8 cellular contexts compared by ENCODE assay signal in the genomic region with DNA sequence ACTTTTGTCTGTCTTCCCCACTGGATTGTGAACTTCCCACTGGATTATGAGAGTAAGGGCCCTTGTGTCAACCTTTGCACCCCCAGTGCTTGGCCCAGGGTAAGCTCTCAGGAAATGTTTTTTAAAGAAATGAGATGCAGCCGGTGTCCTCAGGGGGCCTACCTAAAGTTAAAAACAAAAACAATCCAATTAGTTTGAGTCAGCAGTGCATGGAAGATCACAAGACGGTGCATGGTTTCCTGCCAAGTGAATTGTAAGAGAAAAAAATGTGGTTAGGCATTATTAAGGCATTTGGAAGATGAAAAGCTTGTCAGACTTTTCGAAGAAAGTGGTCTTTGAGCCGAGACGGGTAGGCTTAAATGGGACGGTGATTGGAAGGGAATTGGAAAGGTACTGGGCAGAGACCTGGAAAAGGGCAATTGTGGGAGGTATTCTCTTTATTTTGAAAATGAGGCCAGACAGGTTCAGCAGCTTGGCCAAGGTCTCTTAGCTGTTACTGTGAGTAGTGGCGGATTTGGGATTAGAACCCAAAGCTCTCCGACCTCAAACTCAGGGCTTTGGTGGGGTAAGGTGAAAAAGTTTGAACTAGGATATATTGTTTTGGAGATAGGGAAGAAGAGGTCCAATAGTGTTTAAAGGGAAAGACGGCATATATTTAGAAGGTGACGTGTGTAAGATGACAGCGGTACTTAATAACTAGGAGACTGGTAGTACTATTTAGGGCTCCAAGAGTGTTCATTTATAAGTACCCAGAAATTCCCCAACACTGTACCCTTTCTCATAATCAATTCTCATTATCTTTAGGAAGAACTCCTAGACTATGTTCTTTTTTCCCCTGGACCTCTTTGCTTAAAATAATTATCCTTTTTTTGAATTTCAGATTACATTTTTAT. TPM values are rescaled to one million over a fixed set of nuclear protein-coding genes. Genes with fewer than 3 reads are reported as not detected.
DNase-seq lines count a peak whose midpoint lies in the region; ATAC-seq and TF ChIP-seq lines count a peak whose summit lies in the region.

No MANE protein-coding gene starts in this region.

- DNase-seq in A172 (ENCODE audit: low spot score) (peak; percentile 75), T follicular helper cell (ENCODE audit: low read depth) (peak; percentile 5), dorsolateral prefrontal cortex (peak in 1 of 10 donors; percentile 3), lower lobe of right lung (no peak), testis (peak; percentile 52), COR-L47 (lab: John Stamatoyannopoulos, UW) (no peak)

- intact Hi-C loops in dorsolateral prefrontal cortex (cut with DNase I) (loop anchor here in 1 of 2 donors (10.0 kb wide), 1 partner anchor 490 kb away; no protein-coding TSS in a partner anchor), lower lobe of right lung (cut with DNase I) (no loop called here), testis (cut with DNase I; ENCODE audit: low total_unique reads) (no loop called here)

- TF ChIP-seq POLR2A in testis (IDR thresholded peaks at IDR 0.05): no peak

- H3K36me3 ChIP-seq in lower lobe of right lung (no peaks in the 10 kb centered on the region), testis (ENCODE audit: low read depth, missing control alignments) (no peaks in the 10 kb centered on the region)

- no peaks in the 10 kb centered on the region for H3K27me3 ChIP-seq in dorsolateral prefrontal cortex
- no peaks in the 10 kb centered on the region for H3K27me3 ChIP-seq in lower lobe of right lung (ENCODE audit: low read depth)
- no peaks in the 10 kb centered on the region for H3K27me3 ChIP-seq in testis

- TF ChIP-seq CTCF in dorsolateral prefrontal cortex (IDR thresholded peaks at IDR 0.05 in 54 of 56, conservative IDR thresholded peaks at IDR 0.05 in 2 of 56; ENCODE audit: low read depth in 1 of 56, partially characterized antibody in 56 of 56): no peak
- TF ChIP-seq CTCF in lower lobe of right lung (IDR thresholded peaks at IDR 0.05): no peak
- no peak for TF ChIP-seq CTCF in testis (IDR thresholded peaks at IDR 0.05)

- WGBS in testis, 2 donors: 30 to 40% methylated on average over 11 of the region's 11 CpGs

- ATAC-seq in GM18499 (IDR thresholded peaks at IDR 0.05; ENCODE audit: insufficient read depth, unreplicated experiment) (peak; percentile 27), HG03108 (IDR thresholded peaks at IDR 0.05; ENCODE audit: unreplicated experiment) (peak; percentile 39), lower lobe of right lung (peak in 1 of 2 donors; percentile 40)

- H3K27ac ChIP-seq in dorsolateral prefrontal cortex (peak overlapping the region in 54 of 59 donors; percentile 16 to 98 (median 90)), lower lobe of right lung (peak overlapping the region; percentile 90), testis (peak overlapping the region; percentile 92 to 97)

- peak overlapping the region; percentile 65 to 96 (median 85) for H3K4me3 ChIP-seq in dorsolateral prefrontal cortex
- H3K4me3 ChIP-seq in lower lobe of right lung: peak overlapping the region; percentile 85
- H3K4me3 ChIP-seq in testis: peak overlapping the region; percentile 86 to 88

- H3K9me3 ChIP-seq in lower lobe of right lung (no peaks in the 10 kb centered on the region), testis (no peaks in the 10 kb centered on the region)

- peaks cover 21% of the 10 kb centered on the region for H3K4me1 ChIP-seq in lower lobe of right lung
- H3K4me1 ChIP-seq in testis: peaks cover 9% of the 10 kb centered on the region

RNA-seq across cellular contexts. Expression of gene LYPLAL1, which starts 1.2 kb away (rescaled TPM):
- 50.8 and 54.0 TPM in 2 replicates for total RNA-seq in A172 (2014; rRNA removed; shearing (Covaris generic))
- total RNA-seq in dorsolateral prefrontal cortex: 10 to 100 TPM; 32.7 to 64.3 (median 46.4) TPM
- 41.6 TPM for total RNA-seq in lower lobe of right lung
- 10 to 100 TPM; 20.8 to 26.5 TPM for total RNA-seq in testis
- 33.8 TPM for polyA plus RNA-seq in testis (ENCODE audit: insufficient read depth, low read depth, low replicate concordance)

Comparison
In these comparisons a context has a peak if more than half of its experiments do, and no peak if none do; other contexts are left out.
1. DNase-seq: peak in A172 (single experiment), T follicular helper cell (single experiment) and testis (single experiment); none in lower lobe of right lung (single experiment) and COR-L47 (single experiment).
2. Peak in every context shown above with its lines, with median percentiles within 50 percentile points of each other: H3K27ac ChIP-seq and H3K4me3 ChIP-seq.